28 cellular contexts compared by ENCODE assay signal in the genomic region with DNA sequence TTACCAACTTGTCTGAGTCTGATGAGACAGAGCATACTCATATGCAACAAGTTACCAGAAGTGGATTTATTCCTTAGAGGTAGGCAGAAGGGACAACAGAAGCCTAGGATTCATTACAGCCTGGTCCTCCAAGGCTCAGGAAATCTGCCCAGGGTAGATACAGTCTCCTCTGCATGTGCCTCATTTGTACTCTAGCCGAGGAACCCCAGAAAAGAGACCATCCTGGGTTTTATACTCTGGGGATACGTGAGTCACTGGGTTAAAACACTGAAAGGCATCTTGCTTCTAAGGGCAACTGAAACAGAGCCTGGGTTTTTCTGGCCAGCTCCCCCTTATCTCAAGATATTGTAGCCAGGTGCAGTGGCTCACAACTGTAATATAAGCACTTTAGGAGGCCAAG.
"Had no signal": no experiment of that assay in that cellular context is flagged by ENCODE, and none has a peak within 500 bp of the region (broad histone marks: within the 10 kb centered on the region; RNA-seq: fewer than 3 reads in every experiment).

No MANE protein-coding gene starts in this region.

- H3K27ac Mint-ChIP-seq: mesothelial cell of epicardium; naive B cell; natural killer cell; nephron progenitor cell; neural progenitor cell; stimulated activated naive CD8-positive, alpha-beta T cell treated with anti-CD3 and anti-CD28 coated beads, Interleukin-15, Interleukin-2, amounts not matched to agents 100 ng/mL and 50 ng/mL, for 24 hours had no signal

- H3K9ac ChIP-seq: neural progenitor cell had no signal

- ATAC-seq: natural killer cell, right lobe of liver, upper lobe of right lung had no signal

- H3K27me3 ChIP-seq: hepatocyte, neural progenitor cell, neutrophil, ovary, right atrium auricular region, right lobe of liver, suprapubic skin, tibial artery, upper lobe of right lung had no signal

- H2AFZ ChIP-seq: hepatocyte, neural progenitor cell had no signal

- DNase-seq: islet precursor cell; left ventricle myocardium inferior; mesendoderm; naive B cell; natural killer cell; nephron progenitor cell; occipital lobe; ovary; right lobe of liver; stimulated activated CD4-positive, alpha-beta T cell treated with anti-CD3 and anti-CD28 coated beads, Interleukin-1b, Interleukin-23, amount 100 ng/mL, for 48 hours; stimulated activated CD4-positive, alpha-beta T cell treated with anti-CD3 and anti-CD28 coated beads, Interleukin-2, amount 100 ng/mL, for 48 hours; stimulated activated CD4-positive, alpha-beta T cell treated with anti-CD3 and anti-CD28 coated beads, Interleukin-4, amount 100 ng/mL, for 4 hours; stimulated activated CD8-positive, alpha-beta memory T cell treated with anti-CD3 and anti-CD28 coated beads, Interleukin-4, amount 100 ng/mL, for 48 hours; stimulated activated naive CD4-positive, alpha-beta T cell; tibial artery; trophoblast cell; upper lobe of right lung had no signal

- H3K4me3 Mint-ChIP-seq: mesothelial cell of epicardium; naive B cell; natural killer cell; nephron progenitor cell; neural progenitor cell; stimulated activated naive CD8-positive, alpha-beta T cell treated with anti-CD3 and anti-CD28 coated beads, Interleukin-15, Interleukin-2, amounts not matched to agents 100 ng/mL and 50 ng/mL, for 24 hours had no signal

- H3K4me2 ChIP-seq: hepatocyte, neural progenitor cell, smooth muscle cell had no signal

- H3K9me3 Mint-ChIP-seq: mesothelial cell of epicardium, natural killer cell, nephron progenitor cell, neural progenitor cell had no signal

- FAIRE-seq: urothelium cell line had no signal

- H3K79me2 ChIP-seq: hepatocyte had no signal

- H3K36me3 ChIP-seq: left ventricle myocardium inferior, neural progenitor cell, neutrophil, ovary, right atrium auricular region, right lobe of liver, suprapubic skin, thoracic aorta, tibial artery, upper lobe of right lung had no signal

- H3K9me3 ChIP-seq: neutrophil, ovary, right atrium auricular region, right lobe of liver, suprapubic skin, thoracic aorta, upper lobe of right lung had no signal

- H3K4me1 Mint-ChIP-seq: mesothelial cell of epicardium, natural killer cell, nephron progenitor cell had no signal

- H3K36me3 Mint-ChIP-seq: mesothelial cell of epicardium, naive B cell, natural killer cell, neural progenitor cell had no signal

- H3K27me3 Mint-ChIP-seq: naive B cell had no signal

- H3K4me3 ChIP-seq: hepatocyte, left ventricle myocardium inferior, lung, neural progenitor cell, ovary, right atrium auricular region, right lobe of liver, smooth muscle cell, suprapubic skin, thoracic aorta, tibial artery, upper lobe of right lung had no signal

- H3K27ac ChIP-seq: hepatocyte, left ventricle myocardium inferior, neural progenitor cell, neutrophil, ovary, right atrium auricular region, right lobe of liver, suprapubic skin, thoracic aorta, tibial artery, upper lobe of right lung had no signal

- H3K4me1 ChIP-seq: left ventricle myocardium inferior, neural progenitor cell, right atrium auricular region, suprapubic skin, tibial artery, upper lobe of right lung had no signal
